ENCODE assay signal across 1 cellular context in genomic region chr16:67248401-67249177, GRCh38.
TF ChIP-seq lines count a peak whose summit lies in the region.

Gene SLC9A5 (plus strand): TSS chr16:67248979. CDS start chr16:67249015, 36 bp downstream.

TF ChIP-seq in HepG2, 621 proteins besides CTCF, POLR2A, EP300 and RAD21 (continued from another document and continues in another):
- TF ChIP-seq ZBTB8A (CRISPR knock-in tag; IDR thresholded peaks at IDR 0.05; ENCODE audit: borderline replicate concordance, low read depth) (no peak), RBFOX2 (IDR thresholded peaks at IDR 0.05; ENCODE audit: low read depth, low read length) (no peak), DZIP1 (CRISPR knock-in tag; IDR thresholded peaks at IDR 0.05) (no peak), ZBTB42 (CRISPR knock-in tag; IDR thresholded peaks at IDR 0.05) (no peak), HCFC1 (IDR thresholded peaks at IDR 0.05; ENCODE audit: low read depth, low read length) (no peak), DMAP1 (CRISPR knock-in tag; IDR thresholded peaks at IDR 0.05) (no peak; the same call in 1 of the 2 replicates), CBX1 (IDR thresholded peaks at IDR 0.05; ENCODE audit: low read depth) (no peak), ZBTB7A (CRISPR knock-in tag; IDR thresholded peaks at IDR 0.05) (no peak; the same call in 1 of the 2 replicates), ZSCAN25 (CRISPR knock-in tag; IDR thresholded peaks at IDR 0.05) (no peak; the same call in 1 of the 2 replicates), ZNF510 (CRISPR knock-in tag; IDR thresholded peaks at IDR 0.05; ENCODE audit: low read depth) (no peak), MIER3 (CRISPR knock-in tag; IDR thresholded peaks at IDR 0.05; ENCODE audit: borderline replicate concordance) (no peak), ISL2 (CRISPR knock-in tag; IDR thresholded peaks at IDR 0.05) (no peak), ZFYVE20 (CRISPR knock-in tag; IDR thresholded peaks at IDR 0.05; ENCODE audit: borderline replicate concordance, low read depth) (no peak), ZBTB14 (CRISPR knock-in tag; IDR thresholded peaks at IDR 0.05) (peak; percentile 47), NFIB (CRISPR knock-in tag; IDR thresholded peaks at IDR 0.05; ENCODE audit: borderline replicate concordance) (no peak), IKZF5 (CRISPR knock-in tag; IDR thresholded peaks at IDR 0.05) (no peak), ZNF598 (CRISPR knock-in tag; IDR thresholded peaks at IDR 0.05; ENCODE audit: borderline replicate concordance) (no peak), ZBTB44 (CRISPR knock-in tag; IDR thresholded peaks at IDR 0.05) (no peak), KDM3A (CRISPR knock-in tag; IDR thresholded peaks at IDR 0.05; ENCODE audit: low read depth) (no peak), KLF9 (CRISPR knock-in tag; IDR thresholded peaks at IDR 0.05; ENCODE audit: low read depth) (no peak), RFX1 (IDR thresholded peaks at IDR 0.05) (no peak), ZNF564 (CRISPR knock-in tag; IDR thresholded peaks at IDR 0.05) (no peak), ZNF367 (CRISPR knock-in tag; IDR thresholded peaks at IDR 0.05; ENCODE audit: borderline replicate concordance) (no peak), MBD4 (IDR thresholded peaks at IDR 0.05; ENCODE audit: borderline replicate concordance, low read length) (no peak), GMEB1 (CRISPR knock-in tag; IDR thresholded peaks at IDR 0.05; ENCODE audit: borderline replicate concordance) (no peak), NONO (IDR thresholded peaks at IDR 0.05) (no peak), NONO (CRISPR knock-in tag; conservative IDR thresholded peaks at IDR 0.05) (no peak), CEBPZ (IDR thresholded peaks at IDR 0.05; ENCODE audit: low read length) (no peak), SKI (IDR thresholded peaks at IDR 0.05; ENCODE audit: partially characterized antibody) (no peak), ZNF180 (CRISPR knock-in tag; IDR thresholded peaks at IDR 0.05; ENCODE audit: borderline replicate concordance, low read depth) (no peak), E2F5 (CRISPR knock-in tag; conservative IDR thresholded peaks at IDR 0.05) (no peak), ZNF18 (CRISPR knock-in tag; IDR thresholded peaks at IDR 0.05; ENCODE audit: insufficient replicate concordance) (no peak), ZNF292 (CRISPR knock-in tag; IDR thresholded peaks at IDR 0.05; ENCODE audit: borderline replicate concordance, low read depth) (no peak), ZFP90 (CRISPR knock-in tag; IDR thresholded peaks at IDR 0.05; ENCODE audit: borderline replicate concordance) (no peak), ZNF839 (CRISPR knock-in tag; IDR thresholded peaks at IDR 0.05; ENCODE audit: borderline replicate concordance) (no peak), HOXA3 (CRISPR knock-in tag; IDR thresholded peaks at IDR 0.05) (peak; percentile 42; the same call in 1 of the 2 replicates), MLX (CRISPR knock-in tag; IDR thresholded peaks at IDR 0.05) (no peak), RFXAP (CRISPR knock-in tag; IDR thresholded peaks at IDR 0.05; ENCODE audit: borderline replicate concordance) (peak; percentile 86), MYPOP (CRISPR knock-in tag; IDR thresholded peaks at IDR 0.05) (no peak), KMT2B (CRISPR knock-in tag; IDR thresholded peaks at IDR 0.05) (no peak), TRAFD1 (CRISPR knock-in tag; IDR thresholded peaks at IDR 0.05; ENCODE audit: borderline replicate concordance) (no peak), ERF (CRISPR knock-in tag; IDR thresholded peaks at IDR 0.05) (no peak), NCOA2 (CRISPR knock-in tag; IDR thresholded peaks at IDR 0.05) (0 out of 2 replicates have a peak, but pooled peaks have one; percentile 19)
